Comparison of ENCODE assay signal across 1 cellular context in the genomic region with DNA sequence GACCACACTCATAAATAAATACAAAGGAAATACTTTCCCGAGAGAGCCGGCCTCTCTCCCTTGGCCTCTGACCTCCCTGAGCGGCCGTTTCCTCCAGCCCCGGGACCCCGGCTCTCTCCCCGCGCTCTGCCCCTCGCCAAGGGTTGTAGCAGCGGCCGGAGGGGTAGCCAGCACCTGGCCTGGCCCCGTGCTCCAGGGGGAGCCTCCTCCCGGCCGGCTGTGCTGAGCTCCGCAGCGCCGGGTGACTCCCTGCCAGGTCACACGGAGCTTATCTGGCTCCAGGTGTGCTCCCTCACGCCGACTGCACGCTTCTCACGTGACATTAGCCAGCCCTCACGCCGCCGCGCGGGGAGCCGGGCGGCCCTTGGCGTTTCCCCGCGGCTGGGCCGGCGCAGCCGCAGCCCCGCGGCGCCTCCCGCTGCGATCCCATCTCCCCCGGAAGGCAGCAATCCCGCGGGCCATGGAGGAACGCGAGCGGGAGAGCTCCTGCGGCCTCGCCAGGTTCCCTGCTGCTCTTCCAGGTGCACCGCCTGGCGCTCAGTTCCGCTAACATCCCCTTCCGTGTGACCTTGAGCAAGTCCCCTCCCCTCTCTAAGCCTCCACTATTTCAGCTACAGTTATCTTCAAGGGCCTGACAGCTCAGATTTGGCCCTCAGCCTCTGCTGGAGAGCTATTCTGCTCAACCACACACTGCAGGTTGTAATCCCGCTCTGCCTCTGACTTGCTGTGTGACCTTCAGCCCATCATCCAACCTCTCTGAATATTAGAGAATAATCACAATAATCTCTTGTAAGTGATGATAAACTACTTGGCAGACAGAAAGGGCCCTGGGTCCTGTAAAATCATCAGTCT.
A peak's percentile ranks its signal among the peaks of the same experiment; 100 is the strongest.
TF ChIP-seq lines count a peak whose summit lies in the region.

No MANE protein-coding gene starts in this region.

TF ChIP-seq in HepG2, 621 proteins besides CTCF, POLR2A, EP300 and RAD21 (continued from another document and continues in another):
- TF ChIP-seq, protein P1, sequence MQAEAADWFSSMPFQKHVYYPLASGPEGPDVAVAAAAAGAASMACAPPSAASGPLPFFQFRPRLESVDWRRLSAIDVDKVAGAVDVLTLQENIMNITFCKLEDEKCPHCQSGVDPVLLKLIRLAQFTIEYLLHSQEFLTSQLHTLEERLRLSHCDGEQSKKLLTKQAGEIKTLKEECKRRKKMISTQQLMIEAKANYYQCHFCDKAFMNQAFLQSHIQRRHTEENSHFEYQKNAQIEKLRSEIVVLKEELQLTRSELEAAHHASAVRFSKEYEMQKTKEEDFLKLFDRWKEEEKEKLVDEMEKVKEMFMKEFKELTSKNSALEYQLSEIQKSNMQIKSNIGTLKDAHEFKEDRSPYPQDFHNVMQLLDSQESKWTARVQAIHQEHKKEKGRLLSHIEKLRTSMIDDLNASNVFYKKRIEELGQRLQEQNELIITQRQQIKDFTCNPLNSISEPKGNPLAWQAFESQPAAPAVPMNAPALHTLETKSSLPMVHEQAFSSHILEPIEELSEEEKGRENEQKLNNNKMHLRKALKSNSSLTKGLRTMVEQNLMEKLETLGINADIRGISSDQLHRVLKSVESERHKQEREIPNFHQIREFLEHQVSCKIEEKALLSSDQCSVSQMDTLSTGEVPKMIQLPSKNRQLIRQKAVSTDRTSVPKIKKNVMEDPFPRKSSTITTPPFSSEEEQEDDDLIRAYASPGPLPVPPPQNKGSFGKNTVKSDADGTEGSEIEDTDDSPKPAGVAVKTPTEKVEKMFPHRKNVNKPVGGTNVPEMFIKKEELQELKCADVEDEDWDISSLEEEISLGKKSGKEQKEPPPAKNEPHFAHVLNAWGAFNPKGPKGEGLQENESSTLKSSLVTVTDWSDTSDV (CRISPR knock-in tag; IDR thresholded peaks at IDR 0.05), result peak; percentile 66; the same call in 1 of the 2 replicates
- TF ChIP-seq PAWR (CRISPR knock-in tag; IDR thresholded peaks at IDR 0.05; ENCODE audit: borderline replicate concordance) (no peak), ZNF335 (CRISPR knock-in tag; IDR thresholded peaks at IDR 0.05) (no peak), ZNF792 (CRISPR knock-in tag; IDR thresholded peaks at IDR 0.05) (no peak), ZNF205 (CRISPR knock-in tag; IDR thresholded peaks at IDR 0.05) (no peak), ZNF777 (CRISPR knock-in tag; IDR thresholded peaks at IDR 0.05) (no peak), SMAD9 (CRISPR knock-in tag; IDR thresholded peaks at IDR 0.05) (no peak), RARA (CRISPR knock-in tag; IDR thresholded peaks at IDR 0.05) (no peak; the same call in 1 of the 2 replicates), ARNT (IDR thresholded peaks at IDR 0.05) (no peak), MBNL3 (CRISPR knock-in tag; conservative IDR thresholded peaks at IDR 0.05) (no peak), FOXK1 (CRISPR knock-in tag; IDR thresholded peaks at IDR 0.05; ENCODE audit: borderline replicate concordance, low read depth) (no peak), FOXA3 (CRISPR knock-in tag; IDR thresholded peaks at IDR 0.05) (peak; percentile 12; the same call in 1 of the 2 replicates), RBAK (CRISPR knock-in tag; IDR thresholded peaks at IDR 0.05) (no peak)
- TF ChIP-seq, protein P2, sequence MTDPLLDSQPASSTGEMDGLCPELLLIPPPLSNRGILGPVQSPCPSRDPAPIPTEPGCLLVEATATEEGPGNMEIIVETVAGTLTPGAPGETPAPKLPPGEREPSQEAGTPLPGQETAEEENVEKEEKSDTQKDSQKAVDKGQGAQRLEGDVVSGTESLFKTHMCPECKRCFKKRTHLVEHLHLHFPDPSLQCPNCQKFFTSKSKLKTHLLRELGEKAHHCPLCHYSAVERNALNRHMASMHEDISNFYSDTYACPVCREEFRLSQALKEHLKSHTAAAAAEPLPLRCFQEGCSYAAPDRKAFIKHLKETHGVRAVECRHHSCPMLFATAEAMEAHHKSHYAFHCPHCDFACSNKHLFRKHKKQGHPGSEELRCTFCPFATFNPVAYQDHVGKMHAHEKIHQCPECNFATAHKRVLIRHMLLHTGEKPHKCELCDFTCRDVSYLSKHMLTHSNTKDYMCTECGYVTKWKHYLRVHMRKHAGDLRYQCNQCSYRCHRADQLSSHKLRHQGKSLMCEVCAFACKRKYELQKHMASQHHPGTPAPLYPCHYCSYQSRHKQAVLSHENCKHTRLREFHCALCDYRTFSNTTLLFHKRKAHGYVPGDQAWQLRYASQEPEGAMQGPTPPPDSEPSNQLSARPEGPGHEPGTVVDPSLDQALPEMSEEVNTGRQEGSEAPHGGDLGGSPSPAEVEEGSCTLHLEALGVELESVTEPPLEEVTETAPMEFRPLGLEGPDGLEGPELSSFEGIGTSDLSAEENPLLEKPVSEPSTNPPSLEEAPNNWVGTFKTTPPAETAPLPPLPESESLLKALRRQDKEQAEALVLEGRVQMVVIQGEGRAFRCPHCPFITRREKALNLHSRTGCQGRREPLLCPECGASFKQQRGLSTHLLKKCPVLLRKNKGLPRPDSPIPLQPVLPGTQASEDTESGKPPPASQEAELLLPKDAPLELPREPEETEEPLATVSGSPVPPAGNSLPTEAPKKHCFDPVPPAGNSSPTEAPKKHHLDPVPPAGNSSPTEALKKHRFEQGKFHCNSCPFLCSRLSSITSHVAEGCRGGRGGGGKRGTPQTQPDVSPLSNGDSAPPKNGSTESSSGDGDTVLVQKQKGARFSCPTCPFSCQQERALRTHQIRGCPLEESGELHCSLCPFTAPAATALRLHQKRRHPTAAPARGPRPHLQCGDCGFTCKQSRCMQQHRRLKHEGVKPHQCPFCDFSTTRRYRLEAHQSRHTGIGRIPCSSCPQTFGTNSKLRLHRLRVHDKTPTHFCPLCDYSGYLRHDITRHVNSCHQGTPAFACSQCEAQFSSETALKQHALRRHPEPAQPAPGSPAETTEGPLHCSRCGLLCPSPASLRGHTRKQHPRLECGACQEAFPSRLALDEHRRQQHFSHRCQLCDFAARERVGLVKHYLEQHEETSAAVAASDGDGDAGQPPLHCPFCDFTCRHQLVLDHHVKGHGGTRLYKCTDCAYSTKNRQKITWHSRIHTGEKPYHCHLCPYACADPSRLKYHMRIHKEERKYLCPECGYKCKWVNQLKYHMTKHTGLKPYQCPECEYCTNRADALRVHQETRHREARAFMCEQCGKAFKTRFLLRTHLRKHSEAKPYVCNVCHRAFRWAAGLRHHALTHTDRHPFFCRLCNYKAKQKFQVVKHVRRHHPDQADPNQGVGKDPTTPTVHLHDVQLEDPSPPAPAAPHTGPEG (CRISPR knock-in tag; IDR thresholded peaks at IDR 0.05), result peak; percentile 86
- TF ChIP-seq, protein P3, sequence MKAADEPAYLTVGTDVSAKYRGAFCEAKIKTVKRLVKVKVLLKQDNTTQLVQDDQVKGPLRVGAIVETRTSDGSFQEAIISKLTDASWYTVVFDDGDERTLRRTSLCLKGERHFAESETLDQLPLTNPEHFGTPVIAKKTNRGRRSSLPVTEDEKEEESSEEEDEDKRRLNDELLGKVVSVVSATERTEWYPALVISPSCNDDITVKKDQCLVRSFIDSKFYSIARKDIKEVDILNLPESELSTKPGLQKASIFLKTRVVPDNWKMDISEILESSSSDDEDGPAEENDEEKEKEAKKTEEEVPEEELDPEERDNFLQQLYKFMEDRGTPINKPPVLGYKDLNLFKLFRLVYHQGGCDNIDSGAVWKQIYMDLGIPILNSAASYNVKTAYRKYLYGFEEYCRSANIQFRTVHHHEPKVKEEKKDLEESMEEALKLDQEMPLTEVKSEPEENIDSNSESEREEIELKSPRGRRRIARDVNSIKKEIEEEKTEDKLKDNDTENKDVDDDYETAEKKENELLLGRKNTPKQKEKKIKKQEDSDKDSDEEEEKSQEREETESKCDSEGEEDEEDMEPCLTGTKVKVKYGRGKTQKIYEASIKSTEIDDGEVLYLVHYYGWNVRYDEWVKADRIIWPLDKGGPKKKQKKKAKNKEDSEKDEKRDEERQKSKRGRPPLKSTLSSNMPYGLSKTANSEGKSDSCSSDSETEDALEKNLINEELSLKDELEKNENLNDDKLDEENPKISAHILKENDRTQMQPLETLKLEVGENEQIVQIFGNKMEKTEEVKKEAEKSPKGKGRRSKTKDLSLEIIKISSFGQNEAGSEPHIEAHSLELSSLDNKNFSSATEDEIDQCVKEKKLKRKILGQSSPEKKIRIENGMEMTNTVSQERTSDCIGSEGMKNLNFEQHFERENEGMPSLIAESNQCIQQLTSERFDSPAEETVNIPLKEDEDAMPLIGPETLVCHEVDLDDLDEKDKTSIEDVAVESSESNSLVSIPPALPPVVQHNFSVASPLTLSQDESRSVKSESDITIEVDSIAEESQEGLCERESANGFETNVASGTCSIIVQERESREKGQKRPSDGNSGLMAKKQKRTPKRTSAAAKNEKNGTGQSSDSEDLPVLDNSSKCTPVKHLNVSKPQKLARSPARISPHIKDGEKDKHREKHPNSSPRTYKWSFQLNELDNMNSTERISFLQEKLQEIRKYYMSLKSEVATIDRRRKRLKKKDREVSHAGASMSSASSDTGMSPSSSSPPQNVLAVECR (CRISPR knock-in tag; IDR thresholded peaks at IDR 0.05; ENCODE audit: borderline replicate concordance), result peak; percentile 63; the same call in 1 of the 2 replicates
- TF ChIP-seq, protein P4, sequence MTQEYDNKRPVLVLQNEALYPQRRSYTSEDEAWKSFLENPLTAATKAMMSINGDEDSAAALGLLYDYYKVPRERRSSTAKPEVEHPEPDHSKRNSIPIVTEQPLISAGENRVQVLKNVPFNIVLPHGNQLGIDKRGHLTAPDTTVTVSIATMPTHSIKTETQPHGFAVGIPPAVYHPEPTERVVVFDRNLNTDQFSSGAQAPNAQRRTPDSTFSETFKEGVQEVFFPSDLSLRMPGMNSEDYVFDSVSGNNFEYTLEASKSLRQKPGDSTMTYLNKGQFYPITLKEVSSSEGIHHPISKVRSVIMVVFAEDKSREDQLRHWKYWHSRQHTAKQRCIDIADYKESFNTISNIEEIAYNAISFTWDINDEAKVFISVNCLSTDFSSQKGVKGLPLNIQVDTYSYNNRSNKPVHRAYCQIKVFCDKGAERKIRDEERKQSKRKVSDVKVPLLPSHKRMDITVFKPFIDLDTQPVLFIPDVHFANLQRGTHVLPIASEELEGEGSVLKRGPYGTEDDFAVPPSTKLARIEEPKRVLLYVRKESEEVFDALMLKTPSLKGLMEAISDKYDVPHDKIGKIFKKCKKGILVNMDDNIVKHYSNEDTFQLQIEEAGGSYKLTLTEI (CRISPR knock-in tag; conservative IDR thresholded peaks at IDR 0.05), result no peak
- TF ChIP-seq, protein P5, sequence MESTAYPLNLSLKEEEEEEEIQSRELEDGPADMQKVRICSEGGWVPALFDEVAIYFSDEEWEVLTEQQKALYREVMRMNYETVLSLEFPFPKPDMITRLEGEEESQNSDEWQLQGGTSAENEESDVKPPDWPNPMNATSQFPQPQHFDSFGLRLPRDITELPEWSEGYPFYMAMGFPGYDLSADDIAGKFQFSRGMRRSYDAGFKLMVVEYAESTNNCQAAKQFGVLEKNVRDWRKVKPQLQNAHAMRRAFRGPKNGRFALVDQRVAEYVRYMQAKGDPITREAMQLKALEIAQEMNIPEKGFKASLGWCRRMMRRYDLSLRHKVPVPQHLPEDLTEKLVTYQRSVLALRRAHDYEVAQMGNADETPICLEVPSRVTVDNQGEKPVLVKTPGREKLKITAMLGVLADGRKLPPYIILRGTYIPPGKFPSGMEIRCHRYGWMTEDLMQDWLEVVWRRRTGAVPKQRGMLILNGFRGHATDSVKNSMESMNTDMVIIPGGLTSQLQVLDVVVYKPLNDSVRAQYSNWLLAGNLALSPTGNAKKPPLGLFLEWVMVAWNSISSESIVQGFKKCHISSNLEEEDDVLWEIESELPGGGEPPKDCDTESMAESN (CRISPR knock-in tag; conservative IDR thresholded peaks at IDR 0.05), result peak; percentile 44; the same call in 1 of the 2 replicates
- TF ChIP-seq, protein P6, sequence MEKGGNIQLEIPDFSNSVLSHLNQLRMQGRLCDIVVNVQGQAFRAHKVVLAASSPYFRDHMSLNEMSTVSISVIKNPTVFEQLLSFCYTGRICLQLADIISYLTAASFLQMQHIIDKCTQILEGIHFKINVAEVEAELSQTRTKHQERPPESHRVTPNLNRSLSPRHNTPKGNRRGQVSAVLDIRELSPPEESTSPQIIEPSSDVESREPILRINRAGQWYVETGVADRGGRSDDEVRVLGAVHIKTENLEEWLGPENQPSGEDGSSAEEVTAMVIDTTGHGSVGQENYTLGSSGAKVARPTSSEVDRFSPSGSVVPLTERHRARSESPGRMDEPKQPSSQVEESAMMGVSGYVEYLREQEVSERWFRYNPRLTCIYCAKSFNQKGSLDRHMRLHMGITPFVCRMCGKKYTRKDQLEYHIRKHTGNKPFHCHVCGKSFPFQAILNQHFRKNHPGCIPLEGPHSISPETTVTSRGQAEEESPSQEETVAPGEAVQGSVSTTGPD (CRISPR knock-in tag; IDR thresholded peaks at IDR 0.05), result no peak
- TF ChIP-seq, protein P7, sequence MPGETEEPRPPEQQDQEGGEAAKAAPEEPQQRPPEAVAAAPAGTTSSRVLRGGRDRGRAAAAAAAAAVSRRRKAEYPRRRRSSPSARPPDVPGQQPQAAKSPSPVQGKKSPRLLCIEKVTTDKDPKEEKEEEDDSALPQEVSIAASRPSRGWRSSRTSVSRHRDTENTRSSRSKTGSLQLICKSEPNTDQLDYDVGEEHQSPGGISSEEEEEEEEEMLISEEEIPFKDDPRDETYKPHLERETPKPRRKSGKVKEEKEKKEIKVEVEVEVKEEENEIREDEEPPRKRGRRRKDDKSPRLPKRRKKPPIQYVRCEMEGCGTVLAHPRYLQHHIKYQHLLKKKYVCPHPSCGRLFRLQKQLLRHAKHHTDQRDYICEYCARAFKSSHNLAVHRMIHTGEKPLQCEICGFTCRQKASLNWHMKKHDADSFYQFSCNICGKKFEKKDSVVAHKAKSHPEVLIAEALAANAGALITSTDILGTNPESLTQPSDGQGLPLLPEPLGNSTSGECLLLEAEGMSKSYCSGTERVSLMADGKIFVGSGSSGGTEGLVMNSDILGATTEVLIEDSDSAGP (CRISPR knock-in tag; IDR thresholded peaks at IDR 0.05; ENCODE audit: borderline replicate concordance), result peak; percentile 49; the same call in 1 of the 2 replicates
- TF ChIP-seq, protein P8, sequence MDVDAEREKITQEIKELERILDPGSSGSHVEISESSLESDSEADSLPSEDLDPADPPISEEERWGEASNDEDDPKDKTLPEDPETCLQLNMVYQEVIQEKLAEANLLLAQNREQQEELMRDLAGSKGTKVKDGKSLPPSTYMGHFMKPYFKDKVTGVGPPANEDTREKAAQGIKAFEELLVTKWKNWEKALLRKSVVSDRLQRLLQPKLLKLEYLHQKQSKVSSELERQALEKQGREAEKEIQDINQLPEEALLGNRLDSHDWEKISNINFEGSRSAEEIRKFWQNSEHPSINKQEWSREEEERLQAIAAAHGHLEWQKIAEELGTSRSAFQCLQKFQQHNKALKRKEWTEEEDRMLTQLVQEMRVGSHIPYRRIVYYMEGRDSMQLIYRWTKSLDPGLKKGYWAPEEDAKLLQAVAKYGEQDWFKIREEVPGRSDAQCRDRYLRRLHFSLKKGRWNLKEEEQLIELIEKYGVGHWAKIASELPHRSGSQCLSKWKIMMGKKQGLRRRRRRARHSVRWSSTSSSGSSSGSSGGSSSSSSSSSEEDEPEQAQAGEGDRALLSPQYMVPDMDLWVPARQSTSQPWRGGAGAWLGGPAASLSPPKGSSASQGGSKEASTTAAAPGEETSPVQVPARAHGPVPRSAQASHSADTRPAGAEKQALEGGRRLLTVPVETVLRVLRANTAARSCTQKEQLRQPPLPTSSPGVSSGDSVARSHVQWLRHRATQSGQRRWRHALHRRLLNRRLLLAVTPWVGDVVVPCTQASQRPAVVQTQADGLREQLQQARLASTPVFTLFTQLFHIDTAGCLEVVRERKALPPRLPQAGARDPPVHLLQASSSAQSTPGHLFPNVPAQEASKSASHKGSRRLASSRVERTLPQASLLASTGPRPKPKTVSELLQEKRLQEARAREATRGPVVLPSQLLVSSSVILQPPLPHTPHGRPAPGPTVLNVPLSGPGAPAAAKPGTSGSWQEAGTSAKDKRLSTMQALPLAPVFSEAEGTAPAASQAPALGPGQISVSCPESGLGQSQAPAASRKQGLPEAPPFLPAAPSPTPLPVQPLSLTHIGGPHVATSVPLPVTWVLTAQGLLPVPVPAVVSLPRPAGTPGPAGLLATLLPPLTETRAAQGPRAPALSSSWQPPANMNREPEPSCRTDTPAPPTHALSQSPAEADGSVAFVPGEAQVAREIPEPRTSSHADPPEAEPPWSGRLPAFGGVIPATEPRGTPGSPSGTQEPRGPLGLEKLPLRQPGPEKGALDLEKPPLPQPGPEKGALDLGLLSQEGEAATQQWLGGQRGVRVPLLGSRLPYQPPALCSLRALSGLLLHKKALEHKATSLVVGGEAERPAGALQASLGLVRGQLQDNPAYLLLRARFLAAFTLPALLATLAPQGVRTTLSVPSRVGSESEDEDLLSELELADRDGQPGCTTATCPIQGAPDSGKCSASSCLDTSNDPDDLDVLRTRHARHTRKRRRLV (CRISPR knock-in tag; IDR thresholded peaks at IDR 0.05), result no peak
